ENCODE assay signal across 8 cellular contexts in the genomic region with DNA sequence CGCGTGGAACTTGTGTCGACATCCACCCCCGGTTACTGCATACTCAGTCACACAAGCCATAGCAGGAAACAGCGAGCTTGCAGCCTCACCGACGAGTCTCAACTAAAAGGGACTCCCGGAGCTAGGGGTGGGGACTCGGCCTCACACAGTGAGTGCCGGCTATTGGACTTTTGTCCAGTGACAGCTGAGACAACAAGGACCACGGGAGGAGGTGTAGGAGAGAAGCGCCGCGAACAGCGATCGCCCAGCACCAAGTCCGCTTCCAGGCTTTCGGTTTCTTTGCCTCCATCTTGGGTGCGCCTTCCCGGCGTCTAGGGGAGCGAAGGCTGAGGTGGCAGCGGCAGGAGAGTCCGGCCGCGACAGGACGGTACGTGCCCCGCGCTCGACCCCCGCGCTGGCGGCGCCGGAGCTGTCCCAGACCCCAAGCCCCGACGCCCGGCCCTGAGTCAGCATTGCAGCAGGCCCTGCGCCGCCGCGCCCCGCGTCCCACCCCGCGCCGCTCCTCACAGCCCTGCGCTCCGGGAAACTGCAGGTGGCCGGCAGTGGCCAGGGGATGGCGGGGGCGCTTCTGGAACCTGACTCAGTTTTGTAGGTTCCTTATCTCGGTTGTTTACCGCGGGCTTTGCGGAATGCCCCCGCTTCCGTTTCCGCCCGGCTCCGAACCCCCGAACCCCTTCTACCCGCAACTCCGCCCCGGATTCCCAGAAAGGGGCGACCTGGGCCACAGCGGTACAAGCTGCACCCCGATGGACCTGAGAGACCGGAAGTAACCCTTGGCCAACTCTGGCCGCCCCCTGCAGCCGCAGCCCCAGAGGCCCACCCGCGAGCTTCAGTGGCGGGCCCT. TPM values are rescaled to one million over a fixed set of nuclear protein-coding genes. Genes with fewer than 3 reads are reported as not detected.
DNase-seq lines count a peak whose midpoint lies in the region; ATAC-seq, FAIRE-seq and TF ChIP-seq lines count a peak whose summit lies in the region.

A gene (plus strand): TSS at position 50 of the 844 bp plus-strand sequence. CDS start 13,702 bp downstream, outside the sequence.

- H3K9me2 ChIP-seq in Loucy (replicated peaks; ENCODE audit: low read depth, low read length): no peaks in the 10 kb centered on the region

- no peaks in the 10 kb centered on the region for H3K9me3 ChIP-seq in Loucy (ENCODE audit: insufficient read depth, low read depth, low read length)
- no peaks in the 10 kb centered on the region for H3K9me3 ChIP-seq in pancreas
- no peaks in the 10 kb centered on the region for H3K9me3 ChIP-seq in tibial artery

- FAIRE-seq in pancreas (lab: Jason Lieb, UNC): no peak

- peak; percentile 51 to 62 (median 56) for ATAC-seq in pancreas

- peak within 1 kb of the TSS; percentile 90 for H3K4me2 ChIP-seq in Loucy (ENCODE audit: low read depth, low read length, poor library complexity, severe bottlenecking)

- H3K4me3 Mint-ChIP-seq in activated naive CD8-positive, alpha-beta T cell: peak within 1 kb of the TSS; percentile 92
- peak within 1 kb of the TSS; percentile 86 for H3K4me3 Mint-ChIP-seq in glutamatergic neuron (ENCODE audit: unreplicated experiment)

- no peaks in the 10 kb centered on the region for H3K27me3 Mint-ChIP-seq in activated naive CD8-positive, alpha-beta T cell
- peaks cover 3% of the 10 kb centered on the region for H3K27me3 Mint-ChIP-seq in glutamatergic neuron (ENCODE audit: unreplicated experiment)

- peak within 1 kb of the TSS; percentile 99 to 100 (median 100) for H3K27ac ChIP-seq in pancreas
- H3K27ac ChIP-seq in tibial artery: peak within 1 kb of the TSS; percentile 100

- peaks cover 5% of the 10 kb centered on the region for H3K36me3 Mint-ChIP-seq in activated naive CD8-positive, alpha-beta T cell
- no peaks in the 10 kb centered on the region for H3K36me3 Mint-ChIP-seq in glutamatergic neuron (ENCODE audit: unreplicated experiment)

- H2AFZ ChIP-seq in Loucy (ENCODE audit: low read length): peak within 1 kb of the TSS; percentile 89

- H3K4me1 ChIP-seq in Loucy (ENCODE audit: insufficient read depth, low read length, poor library complexity, severe bottlenecking): peaks cover 33% of the 10 kb centered on the region
- peaks cover 3 to 15% (median 12%) of the 10 kb centered on the region in 3 donors for H3K4me1 ChIP-seq in pancreas
- peaks cover 0 to 36% (median 6%) of the 10 kb centered on the region in 4 donors for H3K4me1 ChIP-seq in tibial artery

- peak within 1 kb of the TSS; percentile 99 for H3K27ac Mint-ChIP-seq in activated naive CD8-positive, alpha-beta T cell
- H3K27ac Mint-ChIP-seq in glutamatergic neuron (ENCODE audit: unreplicated experiment): peak within 1 kb of the TSS; percentile 92

- H3K9me3 Mint-ChIP-seq in activated naive CD8-positive, alpha-beta T cell (ENCODE audit: low read depth): no peaks in the 10 kb centered on the region
- peaks cover 7% of the 10 kb centered on the region for H3K9me3 Mint-ChIP-seq in glutamatergic neuron (ENCODE audit: unreplicated experiment)

- H4K20me1 ChIP-seq in Loucy (ENCODE audit: insufficient read depth, low read length, poor library complexity, severe bottlenecking): peaks cover 23% of the 10 kb centered on the region

- 0 to 1% methylated on average over 70 to 75 of the region's 75 CpGs for WGBS in pancreas, 2 donors

- H3K9ac ChIP-seq in Loucy (ENCODE audit: low read depth, low read length, poor library complexity, severe bottlenecking): peak within 1 kb of the TSS; percentile 96

- H3K4me1 Mint-ChIP-seq in activated naive CD8-positive, alpha-beta T cell (ENCODE audit: low read depth): peaks cover 39% of the 10 kb centered on the region
- H3K4me1 Mint-ChIP-seq in glutamatergic neuron (ENCODE audit: low read depth, unreplicated experiment): peaks cover 25% of the 10 kb centered on the region

- H3K4me3 ChIP-seq in Loucy (ENCODE audit: low read length, poor library complexity, severe bottlenecking) (peak within 1 kb of the TSS; percentile 86), pancreas (peak within 1 kb of the TSS; percentile 42 to 93 (median 70)), tibial artery (peak within 1 kb of the TSS; percentile 95 to 98)

- H3K27me3 ChIP-seq in Loucy (ENCODE audit: insufficient read depth, low read length, poor library complexity, severe bottlenecking) (no peaks in the 10 kb centered on the region), pancreas (no peaks in the 10 kb centered on the region), tibial artery (no peaks in the 10 kb centered on the region)

- H3K36me3 ChIP-seq in Loucy (ENCODE audit: insufficient read depth, low read length) (no peaks in the 10 kb centered on the region), pancreas (no peaks in the 10 kb centered on the region), tibial artery (no peaks in the 10 kb centered on the region)

- intact Hi-C loops in pancreas (cut with DNase I): loop anchor here in 1 of 3 donors (5.0 kb wide), 1 partner anchor 41 kb away; no protein-coding TSS in a partner anchor
- intact Hi-C loops in tibial artery (cut with DNase I; ENCODE audit: low total_unique reads): loop anchor here (1.0 to 5.0 kb wide), 2 partner anchors 44 to 154 kb away; a partner anchor contains a TSS

- no peak for TF ChIP-seq CTCF in Loucy (conservative IDR thresholded peaks at IDR 0.05; ENCODE audit: low read length)
- TF ChIP-seq CTCF in glutamatergic neuron (IDR thresholded peaks at IDR 0.05; ENCODE audit: partially characterized antibody, unreplicated experiment): no peak
- no peak for TF ChIP-seq CTCF in pancreas (IDR thresholded peaks at IDR 0.05)
- TF ChIP-seq CTCF in tibial artery (IDR thresholded peaks at IDR 0.05): no peak

- DNase-seq in ELR (ENCODE audit: low read depth): peak; percentile 81
- peak; percentile 18 for DNase-seq in GOT3 (lab: John Stamatoyannopoulos, UW)
- DNase-seq in SKM-1 treated with dmso at 0.1 percent for 144 hours (lab: John Stamatoyannopoulos, UW; ENCODE audit: unreplicated experiment): peak; percentile 79
- DNase-seq in glutamatergic neuron: peak; percentile 69
- peak; percentile 69 to 85 (median 72) for DNase-seq in pancreas
- DNase-seq in tibial artery: peak; percentile 83 to 85

- peaks cover 44% of the 10 kb centered on the region for H3K79me2 ChIP-seq in Loucy (ENCODE audit: insufficient read depth, low read length)

- H3F3A ChIP-seq in Loucy (ENCODE audit: low read depth): peaks cover 18% of the 10 kb centered on the region

RNA-seq across cellular contexts. Expression of the gene that starts here (rescaled TPM):
- total RNA-seq in glutamatergic neuron (ENCODE audit: unreplicated experiment) (88.0 TPM), pancreas (100 to 1,000 TPM in 1 of 6 donors, 10 to 100 TPM in 5; 37.0 to 101 (median 56.6) TPM)
- 10 to 100 TPM; 34.6 to 37.1 TPM for polyA plus RNA-seq in pancreas

Comparison
In these comparisons a context has a peak if more than half of its experiments do, and no peak if none do; other contexts are left out.
1. Peak in every context shown above with its lines: DNase-seq, ATAC-seq, H3K4me3 ChIP-seq and H3K27ac ChIP-seq.
2. DNase-seq: peak in every context shown above with its lines; median percentile 84 in tibial artery; 81 in ELR; 79 in SKM-1 treated with dmso at 0.1 percent for 144 hours; 72 in pancreas; 69 in glutamatergic neuron; 18 in GOT3.